Comparison of ENCODE assay signal across 30 cellular contexts in the genomic region with DNA sequence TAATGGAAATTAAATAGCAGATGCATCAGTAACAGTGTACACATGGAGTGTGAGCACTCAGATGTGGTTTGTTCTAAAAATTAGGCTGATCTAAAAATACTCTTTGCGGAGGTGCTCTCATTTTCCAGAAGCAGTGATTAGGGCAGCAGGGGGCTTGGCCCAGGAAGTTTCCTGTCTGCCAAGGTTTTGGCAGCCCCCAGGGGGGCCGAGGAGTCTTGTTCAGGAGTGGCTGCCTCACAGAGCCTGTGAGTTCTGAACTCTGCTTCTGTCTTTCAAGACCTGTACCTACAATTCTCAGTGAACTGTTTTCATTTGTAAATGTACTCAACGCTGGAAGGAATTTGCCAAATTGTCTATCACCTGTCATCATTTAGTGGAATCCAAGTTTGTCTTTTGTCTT.
"Had no signal": no experiment of that assay in that cellular context is flagged by ENCODE, and none has a peak within 500 bp of the region (broad histone marks: within the 10 kb centered on the region; RNA-seq: fewer than 3 reads in every experiment).

No MANE protein-coding gene starts in this region.

- H3K36me3 Mint-ChIP-seq: activated CD4-positive, alpha-beta memory T cell treated with anti-CD3 and anti-CD28 coated beads for 36 hours; activated naive CD4-positive, alpha-beta T cell treated with anti-CD3 and anti-CD28 coated beads, Interleukin-2, amount 10 ng/mL, durations not matched to agents 7 days and 5 days; activated naive CD8-positive, alpha-beta T cell treated with anti-CD3 and anti-CD28 coated beads, Interleukin-2, amount 10 ng/mL, durations not matched to agents 7 days and 5 days; immature natural killer cell; natural killer cell had no signal

- H3K4me1 ChIP-seq: ascending aorta, gastrocnemius medialis, right lobe of liver, testis, transverse colon had no signal

- ATAC-seq: gastrocnemius medialis; left colon; natural killer cell; right lobe of liver; stimulated activated naive CD8-positive, alpha-beta T cell treated with anti-CD3 and anti-CD28 coated beads, Interleukin-15, Interleukin-2, amounts not matched to agents 100 U/mL and 50 U/mL, for 24 hours had no signal

- DNase-seq: activated CD4-positive, alpha-beta memory T cell treated with anti-CD3 and anti-CD28 coated beads for 36 hours; activated CD4-positive, alpha-beta T cell treated with anti-CD3 and anti-CD28 coated beads, Interleukin-2, amount 10 ng/mL, durations not matched to agents 24 days and 14 days; activated CD4-positive, CD25-positive, alpha-beta regulatory T cell treated with anti-CD3 and anti-CD28 coated beads, Interleukin-2, amount 50 U/mL, for 72 hours; activated CD8-positive, alpha-beta memory T cell treated with anti-CD3 and anti-CD28 coated beads, Interleukin-2, amount 50 U/mL, for 4 hours; activated gamma-delta T cell; activated naive CD4-positive, alpha-beta T cell treated with anti-CD3 and anti-CD28 coated beads, Interleukin-2, amount 10 ng/mL, durations not matched to agents 7 days and 5 days; activated naive CD8-positive, alpha-beta T cell treated with anti-CD3 and anti-CD28 coated beads, Interleukin-2, amount 10 ng/mL, durations not matched to agents 7 days and 5 days; activated T-cell treated with anti-CD3 and anti-CD28 coated beads, Interleukin-2, amount 50 U/mL, for 1 hour; dorsolateral prefrontal cortex; effector memory CD4-positive, alpha-beta T cell; erythroblast; gastrocnemius medialis; glutamatergic neuron; hippocampal formation; immature natural killer cell; kidney; left colon; natural killer cell; right lobe of liver; stimulated activated CD4-positive, alpha-beta T cell treated with anti-CD3 and anti-CD28 coated beads, Interleukin-12 subunit alpha, Interleukin-12 subunit beta, amount 100 ng/mL, for 4 hours; stimulated activated CD4-positive, alpha-beta T cell treated with anti-CD3 and anti-CD28 coated beads, Interleukin-4, amount 100 ng/mL, for 1 hour; stimulated activated naive CD8-positive, alpha-beta T cell treated with anti-CD3 and anti-CD28 coated beads, Interleukin-15, Interleukin-2, amounts not matched to agents 100 U/mL and 50 U/mL, for 24 hours; T-helper 9 cell; testis; transverse colon; WERI-Rb-1 had no signal

- H3K27ac ChIP-seq: ascending aorta, dorsolateral prefrontal cortex, gastrocnemius medialis, right lobe of liver, testis, transverse colon, WERI-Rb-1 had no signal

- FAIRE-seq: kidney, urothelium cell line had no signal

- H3K36me3 ChIP-seq: ascending aorta, gastrocnemius medialis, right lobe of liver, transverse colon, WERI-Rb-1 had no signal

- H3K4me1 Mint-ChIP-seq: activated CD4-positive, alpha-beta T cell treated with anti-CD3 and anti-CD28 coated beads, Interleukin-2, amount 10 ng/mL, durations not matched to agents 24 days and 14 days; activated naive CD4-positive, alpha-beta T cell treated with anti-CD3 and anti-CD28 coated beads, Interleukin-2, amount 10 ng/mL, durations not matched to agents 7 days and 5 days; activated naive CD8-positive, alpha-beta T cell treated with anti-CD3 and anti-CD28 coated beads, Interleukin-2, amount 10 ng/mL, durations not matched to agents 7 days and 5 days; immature natural killer cell; natural killer cell had no signal

- H3K9me3 ChIP-seq: ascending aorta, gastrocnemius medialis, right lobe of liver, testis, transverse colon had no signal

- H3K4me3 ChIP-seq: ascending aorta, coronary artery, dorsolateral prefrontal cortex, gastrocnemius medialis, right lobe of liver, testis, transverse colon had no signal

- H3K27me3 Mint-ChIP-seq: activated CD4-positive, alpha-beta memory T cell treated with anti-CD3 and anti-CD28 coated beads for 36 hours; activated CD4-positive, alpha-beta T cell treated with anti-CD3 and anti-CD28 coated beads, Interleukin-2, amount 10 ng/mL, durations not matched to agents 24 days and 14 days; activated naive CD4-positive, alpha-beta T cell treated with anti-CD3 and anti-CD28 coated beads, Interleukin-2, amount 10 ng/mL, durations not matched to agents 7 days and 5 days; activated naive CD8-positive, alpha-beta T cell treated with anti-CD3 and anti-CD28 coated beads, Interleukin-2, amount 10 ng/mL, durations not matched to agents 7 days and 5 days had no signal

- H3K9me3 Mint-ChIP-seq: activated CD4-positive, alpha-beta T cell treated with anti-CD3 and anti-CD28 coated beads, Interleukin-2, amount 10 ng/mL, durations not matched to agents 24 days and 14 days had no signal

- H3K4me3 Mint-ChIP-seq: activated CD4-positive, alpha-beta memory T cell treated with anti-CD3 and anti-CD28 coated beads for 36 hours; activated CD4-positive, alpha-beta T cell treated with anti-CD3 and anti-CD28 coated beads, Interleukin-2, amount 10 ng/mL, durations not matched to agents 24 days and 14 days; activated naive CD4-positive, alpha-beta T cell treated with anti-CD3 and anti-CD28 coated beads, Interleukin-2, amount 10 ng/mL, durations not matched to agents 7 days and 5 days; activated naive CD8-positive, alpha-beta T cell treated with anti-CD3 and anti-CD28 coated beads, Interleukin-2, amount 10 ng/mL, durations not matched to agents 7 days and 5 days; immature natural killer cell; natural killer cell; T-helper 1 cell treated with Interleukin-12 subunit alpha and Interleukin-12 subunit beta and Interleukin-4 antibody, amounts not matched to agents 30 μg/mL and 1 μg/mL, for 36 hours had no signal

- H3K27ac Mint-ChIP-seq: activated CD4-positive, alpha-beta memory T cell treated with anti-CD3 and anti-CD28 coated beads for 36 hours; activated CD4-positive, alpha-beta T cell treated with anti-CD3 and anti-CD28 coated beads, Interleukin-2, amount 10 ng/mL, durations not matched to agents 24 days and 14 days; activated naive CD4-positive, alpha-beta T cell treated with anti-CD3 and anti-CD28 coated beads, Interleukin-2, amount 10 ng/mL, durations not matched to agents 7 days and 5 days; activated naive CD8-positive, alpha-beta T cell treated with anti-CD3 and anti-CD28 coated beads, Interleukin-2, amount 10 ng/mL, durations not matched to agents 7 days and 5 days; immature natural killer cell; natural killer cell; T-helper 1 cell treated with Interleukin-12 subunit alpha and Interleukin-12 subunit beta and Interleukin-4 antibody, amounts not matched to agents 30 μg/mL and 1 μg/mL, for 36 hours had no signal

- H3K27me3 ChIP-seq: ascending aorta, gastrocnemius medialis, right lobe of liver, testis, transverse colon had no signal
